Comparison of ENCODE assay signal across 8 cellular contexts in genomic region chr14:90332271-90332584, GRCh38. TPM values are rescaled to one million over a fixed set of nuclear protein-coding genes. Genes with fewer than 3 reads are reported as not detected.
DNase-seq lines count a peak whose midpoint lies in the region; ATAC-seq and TF ChIP-seq lines count a peak whose summit lies in the region.

No MANE protein-coding gene starts in this region.

- H3K4me1 Mint-ChIP-seq in activated CD8-positive, alpha-beta memory T cell treated with anti-CD3 and anti-CD28 coated beads, Interleukin-2, amount 10 ng/mL, durations not matched to agents 7 days and 5 days, result peaks cover 23% of the 10 kb centered on the region

- H3K9me3 ChIP-seq in SK-N-MC (ENCODE audit: low read depth, low read length) (no peaks in the 10 kb centered on the region), iPS-15b (ENCODE audit: control insufficient read depth, insufficient read depth, low read length) (no peaks in the 10 kb centered on the region), testis (no peaks in the 10 kb centered on the region)

- H3K27me3 Mint-ChIP-seq in activated CD8-positive, alpha-beta memory T cell treated with anti-CD3 and anti-CD28 coated beads, Interleukin-2, amount 10 ng/mL, durations not matched to agents 7 days and 5 days, result peaks cover 25% of the 10 kb centered on the region

- H3K4me3 ChIP-seq in SK-N-MC (peak overlapping the region; percentile 100), iPS-15b (ENCODE audit: low read depth, low read length) (peak overlapping the region; percentile 52), testis (peak overlapping the region; percentile 73 to 87)

- peak overlapping the region; percentile 87 for H3K4me3 Mint-ChIP-seq in activated CD8-positive, alpha-beta memory T cell treated with anti-CD3 and anti-CD28 coated beads, Interleukin-2, amount 10 ng/mL, durations not matched to agents 7 days and 5 days

- DNase-seq in activated CD8-positive, alpha-beta memory T cell treated with anti-CD3 and anti-CD28 coated beads, Interleukin-2, amount 10 ng/mL, durations not matched to agents 7 days and 5 days, result no peak
- DNase-seq in activated CD8-positive, alpha-beta memory T cell treated with anti-CD3 and anti-CD28 coated beads for 24 hours, result no peak
- DNase-seq in SK-N-MC (ENCODE audit: low read depth, low spot score) (no peak), testis (no peak), GDM1 (lab: John Stamatoyannopoulos, UW) (no peak), activated gamma-delta T cell (lab: John Stamatoyannopoulos, UW) (no peak)

- peaks cover 5% of the 10 kb centered on the region for H3K36me3 Mint-ChIP-seq in activated CD8-positive, alpha-beta memory T cell treated with anti-CD3 and anti-CD28 coated beads, Interleukin-2, amount 10 ng/mL, durations not matched to agents 7 days and 5 days

- H3K9ac ChIP-seq in SK-N-MC (ENCODE audit: insufficient read length), result peak overlapping the region; percentile 68
- no peak overlapping the region for H3K9ac ChIP-seq in iPS-15b (ENCODE audit: low read depth, low read length)

- ATAC-seq in activated CD8-positive, alpha-beta memory T cell treated with anti-CD3 and anti-CD28 coated beads, Interleukin-2, amount 10 ng/mL, durations not matched to agents 7 days and 5 days, result no peak
- ATAC-seq in GM21737 (IDR thresholded peaks at IDR 0.05; ENCODE audit: unreplicated experiment), result no peak

- no peak for TF ChIP-seq POLR2A in testis (IDR thresholded peaks at IDR 0.05)

- CTCF ChIA-PET in activated CD8-positive, alpha-beta memory T cell treated with anti-CD3 and anti-CD28 coated beads, Interleukin-2, amount 10 ng/mL, durations not matched to agents 7 days and 5 days (lab: Charles Lee), result interaction anchor here (0.7 to 1.8 kb wide), 3 partner anchors 65 to 426 kb away, joined by 3 to 7 read pairs (median 4); partner anchors contain the start of gene CALM1

- intact Hi-C loops in testis (cut with DNase I; ENCODE audit: low total_unique reads), result no loop called here

- no peaks in the 10 kb centered on the region; the same call in 1 of the 2 replicates for H3K36me3 ChIP-seq in SK-N-MC (ENCODE audit: insufficient read depth, low read length)
- no peaks in the 10 kb centered on the region for H3K36me3 ChIP-seq in iPS-15b (ENCODE audit: control insufficient read depth, insufficient read depth, low read length)
- H3K36me3 ChIP-seq in testis (ENCODE audit: low read depth, missing control alignments), result no peaks in the 10 kb centered on the region

- H3K4me1 ChIP-seq in iPS-15b (ENCODE audit: control insufficient read depth, insufficient read depth, low read length) (no peaks in the 10 kb centered on the region), testis (peaks cover 13% of the 10 kb centered on the region)

- TF ChIP-seq CTCF in testis (IDR thresholded peaks at IDR 0.05), result no peak

- peak overlapping the region; percentile 90 for H3K27ac Mint-ChIP-seq in activated CD8-positive, alpha-beta memory T cell treated with anti-CD3 and anti-CD28 coated beads, Interleukin-2, amount 10 ng/mL, durations not matched to agents 7 days and 5 days

- H3K27ac ChIP-seq in SK-N-MC, result peak overlapping the region; percentile 62; the same call in 1 of the 2 replicates
- H3K27ac ChIP-seq in testis, result peak overlapping the region; percentile 83 to 89

- 27% methylated on average over 6 of the region's 6 CpGs for WGBS in testis, 2 donors

- H3K27me3 ChIP-seq in iPS-15b (ENCODE audit: control insufficient read depth, insufficient read depth, low read length), result peaks cover 5% of the 10 kb centered on the region
- no peaks in the 10 kb centered on the region for H3K27me3 ChIP-seq in testis

- no peaks in the 10 kb centered on the region for H3K9me3 Mint-ChIP-seq in activated CD8-positive, alpha-beta memory T cell treated with anti-CD3 and anti-CD28 coated beads, Interleukin-2, amount 10 ng/mL, durations not matched to agents 7 days and 5 days (ENCODE audit: low read depth)

RNA-seq across cellular contexts. Expression of gene NRDE2, which starts 0.5 kb away (rescaled TPM):
- 10 to 100 TPM; 30.3 TPM for total RNA-seq in activated CD8-positive, alpha-beta memory T cell treated with anti-CD3 and anti-CD28 coated beads, Interleukin-2, amount 10 ng/mL, durations not matched to agents 7 days and 5 days
- 10 to 100 TPM; 31.3 to 34.8 TPM for total RNA-seq in testis
- 16.7 TPM for polyA plus RNA-seq in testis (ENCODE audit: insufficient read depth, low read depth, low replicate concordance)
